ENCODE assay signal across 31 cellular contexts in genomic region chrX:32933548-32933947, GRCh38.
"Had no signal": no experiment of that assay in that cellular context is flagged by ENCODE, and none has a peak within 500 bp of the region (broad histone marks: within the 10 kb centered on the region; RNA-seq: fewer than 3 reads in every experiment).

No MANE protein-coding gene starts in this region.

- H2AFZ ChIP-seq: hepatocyte had no signal

- ATAC-seq: left cardiac atrium; left lobe of liver; lower lobe of right lung; natural killer cell; pancreas; right cardiac atrium; sciatic nerve; stimulated activated naive B cell treated with anti-CD40 and anti-IgM and Interleukin-4, amounts not matched to agents 10 μg/mL and 1 μg/mL and 100 μg/mL, for 72 hours; stimulated activated naive CD8-positive, alpha-beta T cell treated with anti-CD3 and anti-CD28 coated beads, Interleukin-15, Interleukin-2, amounts not matched to agents 100 U/mL and 50 U/mL, for 24 hours; upper lobe of right lung had no signal

- H3K36me3 Mint-ChIP-seq: mesothelial cell of epicardium; naive B cell; natural killer cell; stimulated activated naive B cell treated with anti-CD40 and anti-IgM and Interleukin-4, amounts not matched to agents 10 μg/mL and 1 μg/mL and 100 μg/mL, for 72 hours had no signal

- H3K4me3 Mint-ChIP-seq: mesothelial cell of epicardium; naive B cell; natural killer cell; nephron progenitor cell; stimulated activated naive B cell treated with anti-CD40 and anti-IgM and Interleukin-4, amounts not matched to agents 10 μg/mL and 1 μg/mL and 100 μg/mL, for 72 hours had no signal

- H3K4me3 ChIP-seq: hepatocyte, lower lobe of right lung, pancreas, prostate gland, skin epidermis, stomach, suprapubic skin, thoracic aorta, tibial artery, upper lobe of right lung had no signal

- H3K9me3 ChIP-seq: lower lobe of right lung, pancreas, prostate gland, stomach, suprapubic skin, thoracic aorta, tibial artery, upper lobe of right lung had no signal

- DNase-seq: kidney glomerular epithelial cell; left cardiac atrium; lower lobe of right lung; mammary epithelial cell; mesenchymal stem cell; naive B cell; natural killer cell; nephron progenitor cell; nucleus accumbens; pancreas; posterior cingulate gyrus; retina; right cardiac atrium; stimulated activated CD4-positive, alpha-beta T cell treated with anti-CD3 and anti-CD28 coated beads, Interleukin-12 subunit alpha, Interleukin-12 subunit beta, amount 100 ng/mL, for 4 hours; stimulated activated CD4-positive, alpha-beta T cell treated with anti-CD3 and anti-CD28 coated beads, Interleukin-15, amount 100 ng/mL, for 24 hours; stimulated activated CD4-positive, alpha-beta T cell treated with anti-CD3 and anti-CD28 coated beads, Interleukin-2, amount 100 ng/mL, for 24 hours; stimulated activated CD4-positive, alpha-beta T cell treated with anti-CD3 and anti-CD28 coated beads, Interleukin-4, amount 100 ng/mL, for 1 hour; stimulated activated naive B cell treated with anti-CD40 and anti-IgM and Interleukin-4, amounts not matched to agents 10 μg/mL and 1 μg/mL and 100 μg/mL, for 72 hours; stimulated activated naive CD8-positive, alpha-beta T cell treated with anti-CD3 and anti-CD28 coated beads, Interleukin-15, Interleukin-2, amounts not matched to agents 100 U/mL and 50 U/mL, for 24 hours; stomach; tibial artery; trophoblast cell; upper lobe of right lung had no signal

- H3K79me2 ChIP-seq: hepatocyte had no signal

- H3K4me2 ChIP-seq: hepatocyte had no signal

- H3K27me3 ChIP-seq: hepatocyte, stomach, suprapubic skin, tibial artery, upper lobe of right lung had no signal

- H3K9me3 Mint-ChIP-seq: nephron progenitor cell had no signal

- H3K36me3 ChIP-seq: lower lobe of right lung, pancreas, prostate gland, stomach, suprapubic skin, thoracic aorta, tibial artery, upper lobe of right lung had no signal

- H3K4me1 ChIP-seq: lower lobe of right lung, pancreas, prostate gland, stomach, suprapubic skin, tibial artery, upper lobe of right lung had no signal

- H3K27ac ChIP-seq: hepatocyte, lower lobe of right lung, pancreas, prostate gland, skin epidermis, stomach, suprapubic skin, thoracic aorta, tibial artery, upper lobe of right lung had no signal

- H3K27me3 Mint-ChIP-seq: naive B cell; stimulated activated naive B cell treated with anti-CD40 and anti-IgM and Interleukin-4, amounts not matched to agents 10 μg/mL and 1 μg/mL and 100 μg/mL, for 72 hours had no signal

- H3K4me1 Mint-ChIP-seq: naive B cell; natural killer cell; nephron progenitor cell; stimulated activated naive B cell treated with anti-CD40 and anti-IgM and Interleukin-4, amounts not matched to agents 10 μg/mL and 1 μg/mL and 100 μg/mL, for 72 hours had no signal

- H3K27ac Mint-ChIP-seq: mesothelial cell of epicardium; naive B cell; natural killer cell; nephron progenitor cell; stimulated activated naive B cell treated with anti-CD40 and anti-IgM and Interleukin-4, amounts not matched to agents 10 μg/mL and 1 μg/mL and 100 μg/mL, for 72 hours had no signal
